Comparison of ENCODE assay signal across 8 cellular contexts in genomic region chr16:29339301-29339700, GRCh38.
DNase-seq lines count a peak whose midpoint lies in the region; ATAC-seq and TF ChIP-seq lines count a peak whose summit lies in the region.
"Not testable (repeated sequence)": the region's sequence is repeated elsewhere in the genome, so short reads cannot be mapped to it uniquely, and the experiment has no call there.

No MANE protein-coding gene starts in this region.

- not testable (repeated sequence) for H3K4me3 ChIP-seq in BLaER1 treated with 17β-estradiol and CSF1 and Interleukin-3, amounts not matched to agents 10 nM and 100 nM; mucosa of descending colon

- H4K20me1 ChIP-seq in BLaER1 treated with 17β-estradiol and CSF1 and Interleukin-3, amounts not matched to agents 10 nM and 100 nM, result not testable (repeated sequence)

- intact Hi-C loops in mucosa of descending colon (cut with DNase I, micrococcal nuclease), result not testable (repeated sequence)

- peak overlapping the region in 4 of 11 experiments; percentile 37 to 71 (median 48); a peak in 9 of 22 replicates for H3K27ac ChIP-seq in BLaER1 treated with 17β-estradiol and CSF1 and Interleukin-3, amounts not matched to agents 10 nM and 100 nM

- not testable (repeated sequence) for H3K27me3 ChIP-seq in BLaER1 treated with 17β-estradiol and CSF1 and Interleukin-3, amounts not matched to agents 10 nM and 100 nM

- peak overlapping the region; percentile 47 to 83 (median 76); a peak in 21 of 22 replicates for H3K4me2 ChIP-seq in BLaER1 treated with 17β-estradiol and CSF1 and Interleukin-3, amounts not matched to agents 10 nM and 100 nM

- H3K36me3 ChIP-seq in BLaER1 treated with 17β-estradiol and CSF1 and Interleukin-3, amounts not matched to agents 10 nM and 100 nM; mucosa of descending colon (ENCODE audit: low read depth): not testable (repeated sequence)

- peak overlapping the region in 2 of 11 experiments; percentile 19 to 33; a peak in 2 of 22 replicates for H3K9ac ChIP-seq in BLaER1 treated with 17β-estradiol and CSF1 and Interleukin-3, amounts not matched to agents 10 nM and 100 nM

- not testable (repeated sequence) for TF ChIP-seq CTCF in mucosa of descending colon (IDR thresholded peaks at IDR 0.05)

- ATAC-seq in GM18517 (IDR thresholded peaks at IDR 0.05; ENCODE audit: unreplicated experiment) (peak; percentile 75), GM19438 (IDR thresholded peaks at IDR 0.05; ENCODE audit: low read depth, unreplicated experiment) (peak; percentile 69), GM21786 (IDR thresholded peaks at IDR 0.05; ENCODE audit: unreplicated experiment) (peak; percentile 82), HG03045 (IDR thresholded peaks at IDR 0.05; ENCODE audit: unreplicated experiment) (peak; percentile 74), HG03460 (IDR thresholded peaks at IDR 0.05; ENCODE audit: unreplicated experiment) (peak; percentile 74), mucosa of descending colon (peak; percentile 77)

- H3K9me3 ChIP-seq in BLaER1 treated with 17β-estradiol and CSF1 and Interleukin-3, amounts not matched to agents 10 nM and 100 nM (replicated peaks in 1 of 11); mucosa of descending colon: not testable (repeated sequence)

- DNase-seq in RPMI8226 (peak; percentile 84), mucosa of descending colon (peak in 1 of 3 donors; percentile 24)

- peaks cover 29 to 65% (median 55%) of the 10 kb centered on the region in 10 experiments for H3K4me1 ChIP-seq in BLaER1 treated with 17β-estradiol and CSF1 and Interleukin-3, amounts not matched to agents 10 nM and 100 nM
- H3K4me1 ChIP-seq in mucosa of descending colon (ENCODE audit: low read depth), result not testable (repeated sequence)
